31 cellular contexts compared by ENCODE assay signal in genomic region chr14:58817846-58818245, GRCh38.
DNase-seq lines count a peak whose midpoint lies in the region; ATAC-seq and TF ChIP-seq lines count a peak whose summit lies in the region.
"Had no signal": no experiment of that assay in that cellular context is flagged by ENCODE, and none has a peak within 500 bp of the region (broad histone marks: within the 10 kb centered on the region; RNA-seq: fewer than 3 reads in every experiment).

No MANE protein-coding gene starts in this region.

- H3K9me3 Mint-ChIP-seq in stimulated activated memory B cell treated with anti-CD40 and anti-IgM and Interleukin-4, amounts not matched to agents 10 μg/mL and 1 μg/mL and 100 μg/mL, for 72 hours: no peaks in the 10 kb centered on the region
- H3K9me3 Mint-ChIP-seq: natural killer cell had no signal

- H3K9me2 ChIP-seq in SK-N-SH: no peaks in the 10 kb centered on the region

- H3K4me3 ChIP-seq in SK-N-SH (ENCODE audit: low read depth in 2 of 2, low read length in 1 of 2) (no peak overlapping the region), cardiac fibroblast (replicated peaks in 1 of 2; ENCODE audit: low read depth in 2 of 2, low read length in 2 of 2) (no peak overlapping the region)
- H3K4me3 ChIP-seq: dorsolateral prefrontal cortex, pancreas, SJCRH30, stomach, tibial nerve had no signal

- 26% methylated on average over 1 of the region's 1 CpG for WGBS in SK-N-SH (ENCODE audit: low lambda C conversion rate)

- H3K9ac ChIP-seq in SK-N-SH: peak overlapping the region; percentile 42; the same call in 1 of the 2 replicates
- H3K9ac ChIP-seq: KMS-11 had no signal

- H3K4me3 Mint-ChIP-seq in T-helper 17 cell: no peak overlapping the region
- no peak overlapping the region for H3K4me3 Mint-ChIP-seq in stimulated activated memory B cell treated with anti-CD40 and anti-IgM and Interleukin-4, amounts not matched to agents 10 μg/mL and 1 μg/mL and 100 μg/mL, for 72 hours
- H3K4me3 Mint-ChIP-seq: activated CD8-positive, alpha-beta T cell treated with anti-CD3 and anti-CD28 coated beads, Interleukin-2, amount 10 ng/mL, durations not matched to agents 7 days and 5 days; B cell; natural killer cell had no signal

- H3F3A ChIP-seq in SK-N-SH (replicated peaks; ENCODE audit: insufficient read depth): peaks cover 27% of the 10 kb centered on the region

- H3K79me2 ChIP-seq in SK-N-SH (ENCODE audit: insufficient read depth): no peaks in the 10 kb centered on the region

- H3K9me3 ChIP-seq in SK-N-SH (no peaks in the 10 kb centered on the region), T-helper 17 cell (ENCODE audit: control insufficient read depth, low read length, poor library complexity, severe bottlenecking) (no peaks in the 10 kb centered on the region)
- H3K9me3 ChIP-seq: pancreas, SJCRH30, stomach, tibial nerve had no signal

- no peak for TF ChIP-seq RAD21 in SK-N-SH (IDR thresholded peaks at IDR 0.05; ENCODE audit: low read length)

- peak overlapping the region; percentile 25; the same call in 1 of the 2 replicates for H3K4me2 ChIP-seq in SK-N-SH
- H3K4me2 ChIP-seq: KMS-11 had no signal

- DNase-seq in SK-N-SH: no peak
- DNase-seq in cardiac fibroblast (ENCODE audit: low read depth in 2 of 2): peak; percentile 35 to 83
- DNase-seq in foreskin melanocyte: peak; percentile 70
- DNase-seq in HT-29 (ENCODE audit: low spot score): no peak
- no peak for DNase-seq in NOMO-1 treated with DMSO at 0.1 percent for 48 hours (lab: John Stamatoyannopoulos, UW; ENCODE audit: unreplicated experiment)
- DNase-seq in T-helper 17 cell: no peak
- DNase-seq: activated CD8-positive, alpha-beta T cell treated with anti-CD3 and anti-CD28 coated beads, Interleukin-2, amount 10 ng/mL, durations not matched to agents 7 days and 5 days; activated gamma-delta T cell; activated T-cell treated with anti-CD3 and anti-CD28 coated beads for 4 hours; dorsolateral prefrontal cortex; GDM1; islet precursor cell; midbrain; natural killer cell; NCI-H1436 treated with DMSO at 0.1 percent for 48 hours; NCI-H510A treated with DMSO at 0.1 percent for 48 hours; NK-92 treated with Interleukin-12 subunit alpha and Interleukin-12 subunit beta, amount 100 ng/mL, for 24 hours; pancreas; right cardiac atrium; SJCRH30; stomach; T-helper 1 cell had no signal

- H3K4me1 Mint-ChIP-seq in T-helper 17 cell: no peaks in the 10 kb centered on the region
- no peaks in the 10 kb centered on the region for H3K4me1 Mint-ChIP-seq in stimulated activated memory B cell treated with anti-CD40 and anti-IgM and Interleukin-4, amounts not matched to agents 10 μg/mL and 1 μg/mL and 100 μg/mL, for 72 hours
- H3K4me1 Mint-ChIP-seq: B cell, natural killer cell had no signal

- TF ChIP-seq CTCF in SK-N-SH (IDR thresholded peaks at IDR 0.05) (no peak), cardiac fibroblast (IDR thresholded peaks at IDR 0.05; ENCODE audit: low read depth, low read length) (no peak)

- no peaks in the 10 kb centered on the region for H3K36me3 ChIP-seq in SK-N-SH (replicated peaks in 1 of 2; ENCODE audit: control insufficient read depth in 1 of 2, insufficient read depth in 2 of 2, low read length in 1 of 2)
- H3K36me3 ChIP-seq: pancreas, SJCRH30, stomach, tibial nerve had no signal

- POLR2A ChIA-PET in SK-N-SH (lab: Yijun Ruan, JAX): no interaction called here

- H3K27ac ChIP-seq in SK-N-SH (ENCODE audit: low read depth in 2 of 2, low read length in 1 of 2): peak overlapping the region in 1 of 2 experiments; percentile 86; a peak in 2 of 4 replicates
- H3K27ac ChIP-seq: 22Rv1, epithelial cell of prostate, KMS-11, pancreas, SJCRH30, stomach, tibial nerve had no signal

- no peak overlapping the region for H3K27ac Mint-ChIP-seq in T-helper 17 cell
- no peak overlapping the region for H3K27ac Mint-ChIP-seq in stimulated activated memory B cell treated with anti-CD40 and anti-IgM and Interleukin-4, amounts not matched to agents 10 μg/mL and 1 μg/mL and 100 μg/mL, for 72 hours
- H3K27ac Mint-ChIP-seq: activated CD8-positive, alpha-beta T cell treated with anti-CD3 and anti-CD28 coated beads, Interleukin-2, amount 10 ng/mL, durations not matched to agents 7 days and 5 days; B cell; natural killer cell had no signal

- H4K20me1 ChIP-seq in SK-N-SH (ENCODE audit: insufficient read depth): no peaks in the 10 kb centered on the region

- TF ChIP-seq EP300 in SK-N-SH (IDR thresholded peaks at IDR 0.05; ENCODE audit: borderline replicate concordance in 1 of 2, low read depth in 1 of 2, low read length in 1 of 2): no peak; a peak in 1 of 4 replicates

- CTCF ChIA-PET in SK-N-SH (lab: Yijun Ruan, JAX): interaction anchor here (0.7 to 1.1 kb wide), 2 partner anchors 9 to 12 kb away, joined by 3 read pairs; no protein-coding TSS in a partner anchor

- H3K4me1 ChIP-seq in SK-N-SH (ENCODE audit: control insufficient read depth in 1 of 2, insufficient read depth in 2 of 2, low read depth in 1 of 2, low read length in 1 of 2): peaks cover 13 to 19% of the 10 kb centered on the region in 2 experiments
- H3K4me1 ChIP-seq: pancreas, stomach had no signal

- no peaks in the 10 kb centered on the region for H3K36me3 Mint-ChIP-seq in T-helper 17 cell (ENCODE audit: low read depth)
- no peaks in the 10 kb centered on the region for H3K36me3 Mint-ChIP-seq in stimulated activated memory B cell treated with anti-CD40 and anti-IgM and Interleukin-4, amounts not matched to agents 10 μg/mL and 1 μg/mL and 100 μg/mL, for 72 hours
- H3K36me3 Mint-ChIP-seq: natural killer cell had no signal

- H3K27me3 ChIP-seq in SK-N-SH (ENCODE audit: insufficient read depth): no peaks in the 10 kb centered on the region
- H3K27me3 ChIP-seq: dorsolateral prefrontal cortex, pancreas, SJCRH30, stomach, tibial nerve had no signal

- peak overlapping the region; percentile 60; the same call in 1 of the 2 replicates for H2AFZ ChIP-seq in SK-N-SH (ENCODE audit: low read depth)

- H3K27me3 Mint-ChIP-seq in T-helper 17 cell: peaks cover 9% of the 10 kb centered on the region
- H3K27me3 Mint-ChIP-seq in stimulated activated memory B cell treated with anti-CD40 and anti-IgM and Interleukin-4, amounts not matched to agents 10 μg/mL and 1 μg/mL and 100 μg/mL, for 72 hours: no peaks in the 10 kb centered on the region
- H3K27me3 Mint-ChIP-seq: B cell had no signal

- no peak for ATAC-seq in SK-N-SH treated with all-trans-retinoic acid at 6 μM for 48 hours
- no peak for ATAC-seq in T-helper 17 cell
- no peak for ATAC-seq in stimulated activated memory B cell treated with anti-CD40 and anti-IgM and Interleukin-4, amounts not matched to agents 10 μg/mL and 1 μg/mL and 100 μg/mL, for 72 hours
- ATAC-seq: activated CD4-positive, CD25-positive, alpha-beta regulatory T cell treated with anti-CD3 and anti-CD28 coated beads, Interleukin-2, amount 50 U/mL, for 24 hours; activated CD8-positive, alpha-beta T cell treated with anti-CD3 and anti-CD28 coated beads, Interleukin-2, amount 10 ng/mL, durations not matched to agents 7 days and 5 days; natural killer cell; Panc1; pancreas; right cardiac atrium had no signal

TF ChIP-seq in SK-N-SH, 30 proteins besides CTCF, POLR2A, EP300 and RAD21 (continues in another document):
- TF ChIP-seq POLR2AphosphoS5 (IDR thresholded peaks at IDR 0.05; ENCODE audit: low read depth, low read length): no peak
- TF ChIP-seq USF1 (IDR thresholded peaks at IDR 0.05; ENCODE audit: borderline replicate concordance, low read depth): no peak
- TF ChIP-seq RCOR1 (IDR thresholded peaks at IDR 0.05; ENCODE audit: low read length): no peak
- TF ChIP-seq EZH2phosphoT487 (IDR thresholded peaks at IDR 0.05; ENCODE audit: borderline replicate concordance, low read depth): no peak
- TF ChIP-seq, protein P1, sequence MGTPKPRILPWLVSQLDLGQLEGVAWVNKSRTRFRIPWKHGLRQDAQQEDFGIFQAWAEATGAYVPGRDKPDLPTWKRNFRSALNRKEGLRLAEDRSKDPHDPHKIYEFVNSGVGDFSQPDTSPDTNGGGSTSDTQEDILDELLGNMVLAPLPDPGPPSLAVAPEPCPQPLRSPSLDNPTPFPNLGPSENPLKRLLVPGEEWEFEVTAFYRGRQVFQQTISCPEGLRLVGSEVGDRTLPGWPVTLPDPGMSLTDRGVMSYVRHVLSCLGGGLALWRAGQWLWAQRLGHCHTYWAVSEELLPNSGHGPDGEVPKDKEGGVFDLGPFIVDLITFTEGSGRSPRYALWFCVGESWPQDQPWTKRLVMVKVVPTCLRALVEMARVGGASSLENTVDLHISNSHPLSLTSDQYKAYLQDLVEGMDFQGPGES (IDR thresholded peaks at IDR 0.05; ENCODE audit: low read depth, low read length): no peak
- no peak for TF ChIP-seq CHD2 (IDR thresholded peaks at IDR 0.05; ENCODE audit: low read length, partially characterized antibody)

TF ChIP-seq in SK-N-SH treated with all-trans-retinoic acid at 6 μM for 48 hours, 23 proteins besides CTCF, POLR2A, EP300 and RAD21:
- no peak for TF ChIP-seq PATZ1 (CRISPR knock-in tag; IDR thresholded peaks at IDR 0.05; ENCODE audit: borderline replicate concordance)

Comparison
In these comparisons a context has a peak if more than half of its experiments do, and no peak if none do; other contexts are left out.
1. DNase-seq: peak in cardiac fibroblast (2 of 2) and foreskin melanocyte (single experiment); none in SK-N-SH (single experiment), HT-29 (single experiment), NOMO-1 treated with DMSO at 0.1 percent for 48 hours (single experiment) and T-helper 17 cell (0 of 3).